ENCODE assay signal across 7 cellular contexts in the genomic region with DNA sequence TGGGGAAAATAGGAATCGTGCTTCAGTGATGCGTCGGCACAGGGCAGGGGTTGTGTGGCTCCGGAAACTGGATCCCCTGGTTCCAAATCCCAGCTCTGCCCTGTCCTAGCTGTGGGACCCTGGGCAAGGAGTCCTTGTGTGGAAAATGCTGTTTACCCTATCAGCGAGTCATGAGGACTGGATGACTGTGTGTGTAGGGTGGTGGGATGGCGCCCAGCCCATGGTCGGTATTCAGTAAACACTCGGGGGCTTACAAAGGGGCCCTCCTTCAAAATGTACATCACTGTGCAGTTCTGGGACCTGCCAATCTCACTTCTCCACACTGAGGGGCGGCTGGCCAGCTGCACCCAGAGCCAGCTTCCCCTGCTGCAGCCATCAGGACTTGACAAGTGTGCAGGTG.
"Had no signal": no experiment of that assay in that cellular context is flagged by ENCODE, and none has a peak within 500 bp of the region (broad histone marks: within the 10 kb centered on the region; RNA-seq: fewer than 3 reads in every experiment).

No MANE protein-coding gene starts in this region.

- H3K27ac Mint-ChIP-seq: HFFc6 had no signal

- H3K4me1 ChIP-seq: HAP-1 had no signal

- DNase-seq: GM23248, GOT3, H7, HFFc6 had no signal

- H3K9me3 ChIP-seq: HAP-1 had no signal

- H3K9ac ChIP-seq: GM23248 had no signal

- H3K9me3 Mint-ChIP-seq: HFFc6 had no signal

- FAIRE-seq: HepG2 had no signal

- H3K4me3 ChIP-seq: GM23248, HAP-1 had no signal

- H3K27ac ChIP-seq: GM23248, HL-60 had no signal

- H2AFZ ChIP-seq: GM23248 had no signal

- H3K4me3 Mint-ChIP-seq: HFFc6 had no signal
